Comparison of ENCODE assay signal across 8 cellular contexts in genomic region chr17:2024572-2025219, GRCh38. TPM values are rescaled to one million over a fixed set of nuclear protein-coding genes. Genes with fewer than 3 reads are reported as not detected.
DNase-seq lines count a peak whose midpoint lies in the region; ATAC-seq, FAIRE-seq and TF ChIP-seq lines count a peak whose summit lies in the region.

No MANE protein-coding gene starts in this region.

- H3K9me1 ChIP-seq in endothelial cell of umbilical vein (replicated peaks; ENCODE audit: control insufficient read depth, extremely low read depth, insufficient read depth, low read length): no peaks in the 10 kb centered on the region

- H3K4me2 ChIP-seq in endothelial cell of umbilical vein (ENCODE audit: insufficient read depth, low read length): peak overlapping the region; percentile 28

- peak overlapping the region in 6 of 7 donors; percentile 63 to 86 (median 76) for H3K4me3 Mint-ChIP-seq in CD8-positive, alpha-beta memory T cell
- peak overlapping the region; percentile 61 for H3K4me3 Mint-ChIP-seq in osteocyte (ENCODE audit: unreplicated experiment)

- CTCF ChIA-PET in CD8-positive, alpha-beta memory T cell (lab: Charles Lee): interaction anchor here (1.2 to 2.7 kb wide), 5 partner anchors 11 to 376 kb away, joined by 3 to 13 read pairs (median 5); partner anchors contain the start of gene HIC1
- CTCF ChIA-PET in endothelial cell of umbilical vein (lab: Charles Lee): interaction anchor here (1.1 to 9.5 kb wide), 13 partner anchors 11 to 258 kb away, joined by 3 to 270 read pairs (median 3); partner anchors contain the start of gene OVCA2

- intact Hi-C loops in endothelial cell of umbilical vein (cut with micrococcal nuclease): no loop called here

- no peaks in the 10 kb centered on the region for H4K20me1 ChIP-seq in endothelial cell of umbilical vein (replicated peaks; ENCODE audit: control insufficient read depth, extremely low read depth, insufficient read depth, low read length)

- H3K36me3 ChIP-seq in CD8-positive, alpha-beta memory T cell (ENCODE audit: insufficient read depth, low read length): no peaks in the 10 kb centered on the region
- H3K36me3 ChIP-seq in endothelial cell of umbilical vein (ENCODE audit: control insufficient read depth in 2 of 2, extremely low read depth in 1 of 2, insufficient read depth in 2 of 2, low read length in 2 of 2): no peaks in the 10 kb centered on the region

- H3K27ac ChIP-seq in CD8-positive, alpha-beta memory T cell (ENCODE audit: low read depth, low read length): no peak overlapping the region
- H3K27ac ChIP-seq in endothelial cell of umbilical vein (ENCODE audit: insufficient read depth, low read depth, low read length): no peak overlapping the region

- TF ChIP-seq CTCF in endothelial cell of umbilical vein (IDR thresholded peaks at IDR 0.05; ENCODE audit: extremely low read depth in 1 of 2, insufficient read depth in 1 of 2, low read depth in 1 of 2, low read length in 2 of 2): no peak
- no peak for TF ChIP-seq CTCF in osteocyte (IDR thresholded peaks at IDR 0.05)

- H3K27me3 ChIP-seq in CD8-positive, alpha-beta memory T cell (ENCODE audit: insufficient read depth, low read length, poor library complexity, severe bottlenecking): peaks cover 16% of the 10 kb centered on the region
- peaks cover 35 to 40% of the 10 kb centered on the region in 2 experiments for H3K27me3 ChIP-seq in endothelial cell of umbilical vein (ENCODE audit: control insufficient read depth in 2 of 2, insufficient read depth in 2 of 2, low read length in 2 of 2)

- peaks cover 12 to 36% (median 20%) of the 10 kb centered on the region in 3 donors for H3K4me1 Mint-ChIP-seq in CD8-positive, alpha-beta memory T cell
- peaks cover 32% of the 10 kb centered on the region for H3K4me1 Mint-ChIP-seq in osteocyte (ENCODE audit: unreplicated experiment)

- BruUV-seq in endothelial cell of umbilical vein (replicated peaks; lab: Mats Ljungman, UMichigan): no TSS peak

- ATAC-seq in HG03175 (IDR thresholded peaks at IDR 0.05; ENCODE audit: unreplicated experiment): no peak

- H3K27ac Mint-ChIP-seq in CD8-positive, alpha-beta memory T cell: no peak overlapping the region
- no peak overlapping the region for H3K27ac Mint-ChIP-seq in osteocyte (ENCODE audit: unreplicated experiment)

- dilution Hi-C loops in endothelial cell of umbilical vein (cut with MboI; ENCODE audit: extremely low pct_ligation_motif_present, low sequenced_read_pairs): no loop called here

- DNase-seq in CD8-positive, alpha-beta memory T cell: no peak
- peak; percentile 27 for DNase-seq in NCI-H2171 treated with DMSO at 0.1 percent for 48 hours (lab: John Stamatoyannopoulos, UW)
- no peak for DNase-seq in endothelial cell of umbilical vein (ENCODE audit: low read depth, low spot score)
- DNase-seq in osteocyte (ENCODE audit: extremely low spot score, unreplicated experiment): no peak
- DNase-seq in GM19240 (ENCODE audit: insufficient read length, low spot score): no peak
- no peak for DNase-seq in hippocampal formation (lab: John Stamatoyannopoulos, UW)
- no peak for DNase-seq in HuH-7 (ENCODE audit: low spot score)

- H3K9ac ChIP-seq in endothelial cell of umbilical vein (replicated peaks; ENCODE audit: extremely low read depth, insufficient read depth, low read length): no peak overlapping the region

- H3K4me3 ChIP-seq in CD8-positive, alpha-beta memory T cell (ENCODE audit: low read length): peak overlapping the region; percentile 50
- peak overlapping the region in 1 of 3 experiments; percentile 27 for H3K4me3 ChIP-seq in endothelial cell of umbilical vein (replicated peaks in 1 of 3; ENCODE audit: insufficient read depth in 1 of 3, low read depth in 1 of 3, low read length in 3 of 3)

- H3K9me3 Mint-ChIP-seq in CD8-positive, alpha-beta memory T cell: no peaks in the 10 kb centered on the region
- H3K9me3 Mint-ChIP-seq in osteocyte (ENCODE audit: unreplicated experiment): no peaks in the 10 kb centered on the region

- peaks cover 25% of the 10 kb centered on the region for H3K4me1 ChIP-seq in CD8-positive, alpha-beta memory T cell (ENCODE audit: insufficient read depth, low read length)
- H3K4me1 ChIP-seq in endothelial cell of umbilical vein (ENCODE audit: control insufficient read depth, extremely low read depth, insufficient read depth, low read length): peaks cover 18% of the 10 kb centered on the region

- TF ChIP-seq POLR2A in endothelial cell of umbilical vein (IDR thresholded peaks at IDR 0.05; ENCODE audit: low read depth, low read length): no peak

- H3K9me3 ChIP-seq in CD8-positive, alpha-beta memory T cell (ENCODE audit: low read length): no peaks in the 10 kb centered on the region
- no peaks in the 10 kb centered on the region for H3K9me3 ChIP-seq in endothelial cell of umbilical vein (replicated peaks; ENCODE audit: control insufficient read depth, insufficient read depth, low read length)

- H2AFZ ChIP-seq in endothelial cell of umbilical vein (ENCODE audit: low read depth, low read length): peak overlapping the region; percentile 66

- H3K27me3 Mint-ChIP-seq in CD8-positive, alpha-beta memory T cell: peaks cover 29 to 31% of the 10 kb centered on the region in 2 donors
- H3K27me3 Mint-ChIP-seq in osteocyte (ENCODE audit: unreplicated experiment): peaks cover 23% of the 10 kb centered on the region

- H3K79me2 ChIP-seq in endothelial cell of umbilical vein (ENCODE audit: control insufficient read depth, insufficient read depth, low read length): no peaks in the 10 kb centered on the region

- FAIRE-seq in endothelial cell of umbilical vein (lab: Jason Lieb, UNC): no peak

- POLR2A ChIA-PET in CD8-positive, alpha-beta memory T cell (lab: Charles Lee): interaction anchor here (1.0 to 1.1 kb wide), 3 partner anchors 154 to 308 kb away, joined by 3 to 4 read pairs (median 3); no protein-coding TSS in a partner anchor
- POLR2A ChIA-PET in endothelial cell of umbilical vein (lab: Charles Lee): no interaction called here

- no peaks in the 10 kb centered on the region for H3K36me3 Mint-ChIP-seq in CD8-positive, alpha-beta memory T cell
- H3K36me3 Mint-ChIP-seq in osteocyte (ENCODE audit: unreplicated experiment): no peaks in the 10 kb centered on the region

TF ChIP-seq in endothelial cell of umbilical vein, 7 proteins besides CTCF, POLR2A, EP300 and RAD21:
- no peak for TF ChIP-seq JUN (IDR thresholded peaks at IDR 0.05; ENCODE audit: borderline replicate concordance, insufficient read depth, insufficient read length, low read depth)
- TF ChIP-seq EZH2 (IDR thresholded peaks at IDR 0.05; ENCODE audit: borderline replicate concordance, low read depth, low read length, severe bottlenecking): peak; percentile 28

RNA-seq across cellular contexts. Expression of gene RTN4RL1, which starts 0.4 kb away (rescaled TPM):
- 1 to 10 TPM; 1.0 to 1.2 TPM for total RNA-seq in CD8-positive, alpha-beta memory T cell
- polyA plus RNA-seq in CD8-positive, alpha-beta memory T cell: 0.32 TPM
- not detected in 2 replicates for total RNA-seq in endothelial cell of umbilical vein
- polyA plus RNA-seq in endothelial cell of umbilical vein: 0.03 and 0.04 TPM in 2 replicates
- polyA plus RNA-seq in endothelial cell of umbilical vein (2011; cell fraction: cytosol; rRNA removed): 0.03 TPM in 2 replicates
- not detected in 2 replicates for polyA plus RNA-seq in endothelial cell of umbilical vein (2011; cell fraction: nucleus; rRNA removed)
- polyA plus RNA-seq in endothelial cell of umbilical vein (2012): 0.04 and 0.11 TPM in 2 replicates
- 0.08 TPM in 1 of 2 replicates, not detected in the other for polyA minus RNA-seq in endothelial cell of umbilical vein
- not detected for polyA minus RNA-seq in endothelial cell of umbilical vein (2011; cell fraction: cytosol; rRNA and poly(A)+ RNA removed)
- not detected in 2 replicates for polyA minus RNA-seq in endothelial cell of umbilical vein (2011; cell fraction: nucleus; rRNA and poly(A)+ RNA removed)
- 3.7 and 3.8 TPM in 2 replicates for total RNA-seq in osteocyte

RNA-seq across cellular contexts. Expression of gene DPH1, which starts 5.3 kb away (rescaled TPM):
- total RNA-seq in CD8-positive, alpha-beta memory T cell: 10 to 100 TPM; 38.5 to 43.8 TPM
- 33.2 TPM for polyA plus RNA-seq in CD8-positive, alpha-beta memory T cell
- 37.8 and 38.5 TPM in 2 replicates for total RNA-seq in endothelial cell of umbilical vein
- 45.6 and 50.4 TPM in 2 replicates for polyA plus RNA-seq in endothelial cell of umbilical vein
- 24.4 and 28.4 TPM in 2 replicates for polyA plus RNA-seq in endothelial cell of umbilical vein (2011; cell fraction: cytosol; rRNA removed)
- polyA plus RNA-seq in endothelial cell of umbilical vein (2011; cell fraction: nucleus; rRNA removed): 113 and 132 TPM in 2 replicates
- 27.7 and 30.0 TPM in 2 replicates for polyA plus RNA-seq in endothelial cell of umbilical vein (2012)
- polyA minus RNA-seq in endothelial cell of umbilical vein: 28.8 and 50.5 TPM in 2 replicates
- polyA minus RNA-seq in endothelial cell of umbilical vein (2011; cell fraction: cytosol; rRNA and poly(A)+ RNA removed): 34.0 TPM
- polyA minus RNA-seq in endothelial cell of umbilical vein (2011; cell fraction: nucleus; rRNA and poly(A)+ RNA removed): 36.8 and 41.4 TPM in 2 replicates
- total RNA-seq in osteocyte: 57.3 and 59.0 TPM in 2 replicates

RNA-seq across cellular contexts. Expression of gene OVCA2, which starts 17.1 kb away (rescaled TPM):
- 10 to 100 TPM; 54.2 to 56.2 TPM for total RNA-seq in CD8-positive, alpha-beta memory T cell
- 60.0 TPM for polyA plus RNA-seq in CD8-positive, alpha-beta memory T cell
- total RNA-seq in endothelial cell of umbilical vein: 40.9 and 41.3 TPM in 2 replicates
- polyA plus RNA-seq in endothelial cell of umbilical vein: 84.2 and 102 TPM in 2 replicates
- 62.0 and 68.4 TPM in 2 replicates for polyA plus RNA-seq in endothelial cell of umbilical vein (2011; cell fraction: cytosol; rRNA removed)
- polyA plus RNA-seq in endothelial cell of umbilical vein (2011; cell fraction: nucleus; rRNA removed): 27.0 and 34.3 TPM in 2 replicates
- polyA plus RNA-seq in endothelial cell of umbilical vein (2012): 40.7 and 40.8 TPM in 2 replicates
- 29.7 and 32.0 TPM in 2 replicates for polyA minus RNA-seq in endothelial cell of umbilical vein
- 24.1 TPM for polyA minus RNA-seq in endothelial cell of umbilical vein (2011; cell fraction: cytosol; rRNA and poly(A)+ RNA removed)
- 4.8 and 6.6 TPM in 2 replicates for polyA minus RNA-seq in endothelial cell of umbilical vein (2011; cell fraction: nucleus; rRNA and poly(A)+ RNA removed)
- 33.2 and 35.9 TPM in 2 replicates for total RNA-seq in osteocyte

RNA-seq across cellular contexts. Expression of gene HIC1, which starts 30.2 kb away (rescaled TPM):
- 10 to 100 TPM; 39.5 to 42.7 TPM for total RNA-seq in CD8-positive, alpha-beta memory T cell
- 1.3 TPM for polyA plus RNA-seq in CD8-positive, alpha-beta memory T cell
- total RNA-seq in endothelial cell of umbilical vein: 25.8 and 35.5 TPM in 2 replicates
- polyA plus RNA-seq in endothelial cell of umbilical vein: 18.2 and 20.2 TPM in 2 replicates
- 6.5 and 11.3 TPM in 2 replicates for polyA plus RNA-seq in endothelial cell of umbilical vein (2011; cell fraction: cytosol; rRNA removed)
- polyA plus RNA-seq in endothelial cell of umbilical vein (2011; cell fraction: nucleus; rRNA removed): 46.4 and 50.2 TPM in 2 replicates
- polyA plus RNA-seq in endothelial cell of umbilical vein (2012): 8.2 and 19.6 TPM in 2 replicates
- polyA minus RNA-seq in endothelial cell of umbilical vein: 10.7 and 22.4 TPM in 2 replicates
- polyA minus RNA-seq in endothelial cell of umbilical vein (2011; cell fraction: cytosol; rRNA and poly(A)+ RNA removed): not detected
- polyA minus RNA-seq in endothelial cell of umbilical vein (2011; cell fraction: nucleus; rRNA and poly(A)+ RNA removed): 56.9 and 118 TPM in 2 replicates
- total RNA-seq in osteocyte: 3.3 and 3.7 TPM in 2 replicates
